ENCODE assay signal across 1 cellular context in the genomic region with DNA sequence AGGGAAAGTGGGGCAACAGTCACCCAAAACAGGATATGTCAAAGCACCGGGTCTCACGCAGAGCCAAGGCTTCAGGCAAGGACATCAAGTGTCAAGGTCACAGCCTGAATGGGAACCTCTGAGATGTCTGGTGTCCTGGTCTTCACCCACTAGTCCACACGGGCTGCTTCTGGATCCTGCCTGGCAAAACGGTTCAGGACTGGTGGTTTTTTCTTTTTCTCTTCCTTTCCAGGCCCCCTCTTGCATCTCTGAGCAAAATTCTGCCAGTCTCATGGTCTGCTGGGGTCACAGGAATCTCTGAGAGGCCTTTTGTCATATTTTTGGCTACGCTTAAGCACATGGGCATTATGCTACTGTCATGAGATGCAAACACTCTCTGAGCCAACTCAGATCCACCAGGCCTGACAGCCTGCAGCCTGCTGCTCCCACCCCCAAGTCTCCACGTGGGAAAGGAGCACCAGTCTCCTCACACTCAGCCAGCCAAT.
TF ChIP-seq lines count a peak whose summit lies in the region.

No MANE protein-coding gene starts in this region.

TF ChIP-seq in IMR-90, 13 proteins besides CTCF, POLR2A, EP300 and RAD21:
- TF ChIP-seq MAFK (IDR thresholded peaks at IDR 0.05; ENCODE audit: low read depth, low read length) = no peak
- TF ChIP-seq, protein P1, sequence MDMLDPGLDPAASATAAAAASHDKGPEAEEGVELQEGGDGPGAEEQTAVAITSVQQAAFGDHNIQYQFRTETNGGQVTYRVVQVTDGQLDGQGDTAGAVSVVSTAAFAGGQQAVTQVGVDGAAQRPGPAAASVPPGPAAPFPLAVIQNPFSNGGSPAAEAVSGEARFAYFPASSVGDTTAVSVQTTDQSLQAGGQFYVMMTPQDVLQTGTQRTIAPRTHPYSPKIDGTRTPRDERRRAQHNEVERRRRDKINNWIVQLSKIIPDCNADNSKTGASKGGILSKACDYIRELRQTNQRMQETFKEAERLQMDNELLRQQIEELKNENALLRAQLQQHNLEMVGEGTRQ (IDR thresholded peaks at IDR 0.05; ENCODE audit: low read depth, low read length) = peak; percentile 33; the same call in 1 of the 2 replicates
- no peak for TF ChIP-seq RFX5 (IDR thresholded peaks at IDR 0.05; ENCODE audit: low read depth, low read length)
